Comparison of ENCODE assay signal across 19 cellular contexts in the genomic region with DNA sequence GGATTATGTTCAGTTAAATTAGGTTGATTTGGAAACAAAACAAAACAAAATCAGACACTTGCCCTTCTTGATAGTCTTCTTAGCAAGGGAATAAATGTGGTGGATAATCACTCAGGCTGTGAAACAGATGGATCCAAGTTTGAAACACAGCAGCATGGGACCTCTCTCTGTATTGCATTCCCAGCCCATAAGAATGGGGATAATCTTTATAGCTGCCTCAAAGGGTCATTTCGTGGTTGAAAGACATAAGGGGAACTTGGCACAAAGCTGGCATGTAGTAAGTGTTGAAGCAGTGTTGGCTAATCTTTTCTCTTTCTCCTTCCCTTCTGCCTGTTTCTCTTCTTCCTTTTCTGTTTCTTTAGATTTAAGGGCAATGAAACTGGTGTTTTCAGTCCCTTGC.
DNase-seq lines count a peak whose midpoint lies in the region; ATAC-seq and TF ChIP-seq lines count a peak whose summit lies in the region.
"Had no signal": no experiment of that assay in that cellular context is flagged by ENCODE, and none has a peak within 500 bp of the region (broad histone marks: within the 10 kb centered on the region; RNA-seq: fewer than 3 reads in every experiment).

No MANE protein-coding gene starts in this region.

- H2AFZ ChIP-seq in fibroblast of lung (ENCODE audit: low read length) (no peak overlapping the region), PC-3 (ENCODE audit: low read length) (no peak overlapping the region)

- H3K36me3 ChIP-seq in fibroblast of lung (ENCODE audit: control insufficient read depth, insufficient read depth, low read length) (no peaks in the 10 kb centered on the region), PC-3 (ENCODE audit: low read depth, low read length) (no peaks in the 10 kb centered on the region)
- H3K36me3 ChIP-seq: MG63 had no signal

- no peaks in the 10 kb centered on the region for H3K27me3 Mint-ChIP-seq in activated CD4-positive, alpha-beta T cell treated with anti-CD3 and anti-CD28 coated beads, Interleukin-2, amount 10 ng/mL, durations not matched to agents 24 days and 14 days

- H3K4me3 ChIP-seq in fibroblast of lung (replicated peaks in 1 of 4; ENCODE audit: control extremely low read depth in 1 of 4, insufficient read depth in 1 of 4, low read depth in 3 of 4, low read length in 4 of 4) (no peak overlapping the region), PC-3 (ENCODE audit: low read length) (no peak overlapping the region)
- H3K4me3 ChIP-seq: A549, MG63 had no signal

- no peak overlapping the region for H3K4me2 ChIP-seq in fibroblast of lung (ENCODE audit: extremely low read depth, insufficient read depth, low read length)
- H3K4me2 ChIP-seq in PC-3 (ENCODE audit: low read length) = no peak overlapping the region
- H3K4me2 ChIP-seq: A549 had no signal

- no peaks in the 10 kb centered on the region for H3K79me2 ChIP-seq in fibroblast of lung (ENCODE audit: control insufficient read depth, insufficient read depth, low read length)
- H3K79me2 ChIP-seq in PC-3 (ENCODE audit: low read length) = no peaks in the 10 kb centered on the region

- no peak overlapping the region for H3K27ac Mint-ChIP-seq in activated CD4-positive, alpha-beta T cell treated with anti-CD3 and anti-CD28 coated beads, Interleukin-2, amount 10 ng/mL, durations not matched to agents 24 days and 14 days
- H3K27ac Mint-ChIP-seq: HFFc6, T-cell had no signal

- CTCF ChIA-PET in PC-3 (lab: Charles Lee) = no interaction called here

- no peaks in the 10 kb centered on the region for H4K20me1 ChIP-seq in fibroblast of lung (ENCODE audit: control insufficient read depth, extremely low read depth, insufficient read depth, low read length)
- H4K20me1 ChIP-seq in PC-3 (ENCODE audit: low read length) = no peaks in the 10 kb centered on the region

- H3K4me1 ChIP-seq in fibroblast of lung (ENCODE audit: control insufficient read depth, extremely low read depth, insufficient read depth, low read length) (no peaks in the 10 kb centered on the region), PC-3 (ENCODE audit: insufficient read depth, low read length) (no peaks in the 10 kb centered on the region)
- H3K4me1 ChIP-seq: A549 had no signal

- POLR2A ChIA-PET in PC-3 (lab: Charles Lee; ENCODE audit: unreplicated experiment) = no interaction called here

- intact Hi-C loops in activated CD4-positive, alpha-beta T cell treated with anti-CD3 and anti-CD28 coated beads, Interleukin-2, amount 10 ng/mL, durations not matched to agents 24 days and 14 days (cut with micrococcal nuclease) = no loop called here
- intact Hi-C loops in PC-3 (cut with micrococcal nuclease) = no loop called here

- BruUV-seq in PC-3 (replicated peaks; lab: Mats Ljungman, UMichigan) = no TSS peak

- no peaks in the 10 kb centered on the region for H3F3A ChIP-seq in PC-3 (ENCODE audit: low read length, unreplicated experiment)

- no peak for ATAC-seq in PC-3
- no peak for ATAC-seq in HG03469 (IDR thresholded peaks at IDR 0.05; ENCODE audit: unreplicated experiment)
- ATAC-seq: A549, Panc1, T-cell had no signal

- no peaks in the 10 kb centered on the region for H3K9me3 ChIP-seq in fibroblast of lung (ENCODE audit: control insufficient read depth, insufficient read depth, low read depth, low read length)
- H3K9me3 ChIP-seq in PC-3 (ENCODE audit: low read length) = no peaks in the 10 kb centered on the region
- H3K9me3 ChIP-seq: A549, MG63 had no signal

- H3K27me3 ChIP-seq in fibroblast of lung (ENCODE audit: control insufficient read depth, insufficient read depth, low read length) = no peaks in the 10 kb centered on the region
- no peaks in the 10 kb centered on the region for H3K27me3 ChIP-seq in PC-3 (ENCODE audit: low read length)
- H3K27me3 ChIP-seq: MG63 had no signal

- no peak for TF ChIP-seq CTCF in fibroblast of lung (conservative IDR thresholded peaks at IDR 0.05 in 1 of 2, IDR thresholded peaks at IDR 0.05 in 1 of 2; ENCODE audit: low read depth in 1 of 2, low read length in 2 of 2)
- TF ChIP-seq CTCF in PC-3 (conservative IDR thresholded peaks at IDR 0.05; ENCODE audit: low read depth, low read length) = no peak

- no peaks in the 10 kb centered on the region for H3K9me3 Mint-ChIP-seq in activated CD4-positive, alpha-beta T cell treated with anti-CD3 and anti-CD28 coated beads, Interleukin-2, amount 10 ng/mL, durations not matched to agents 24 days and 14 days
- H3K9me3 Mint-ChIP-seq: HFFc6 had no signal

- H3K4me1 Mint-ChIP-seq in activated CD4-positive, alpha-beta T cell treated with anti-CD3 and anti-CD28 coated beads, Interleukin-2, amount 10 ng/mL, durations not matched to agents 24 days and 14 days = no peaks in the 10 kb centered on the region
- H3K4me1 Mint-ChIP-seq: T-cell had no signal

- H3K9me2 ChIP-seq in PC-3 (replicated peaks; ENCODE audit: low read length) = no peaks in the 10 kb centered on the region

- DNase-seq in SKM-1 treated with dmso at 0.1 percent for 144 hours (lab: John Stamatoyannopoulos, UW; ENCODE audit: unreplicated experiment) (peak; percentile 13), SKM-1 (lab: John Stamatoyannopoulos, UW; ENCODE audit: unreplicated experiment) (no peak), NOMO-1 treated with DMSO at 0.1 percent for 48 hours (lab: John Stamatoyannopoulos, UW; ENCODE audit: unreplicated experiment) (peak; percentile 62), fibroblast of lung (ENCODE audit: low read depth in 2 of 2) (peak; percentile 26 to 31), PC-3 (no peak), RPMI8226 (no peak)
- DNase-seq in activated CD4-positive, alpha-beta T cell treated with anti-CD3 and anti-CD28 coated beads, Interleukin-2, amount 10 ng/mL, durations not matched to agents 24 days and 14 days = no peak
- DNase-seq: DMS79 treated with DMSO at 0.1 percent for 48 hours, H7, HFFc6, MG63, NCI-H1694 treated with DMSO at 0.1 percent for 48 hours, NCI-H510A, NCI-H748 treated with DMSO at 0.1 percent for 48 hours, T-cell had no signal

- no peaks in the 10 kb centered on the region for H3K36me3 Mint-ChIP-seq in activated CD4-positive, alpha-beta T cell treated with anti-CD3 and anti-CD28 coated beads, Interleukin-2, amount 10 ng/mL, durations not matched to agents 24 days and 14 days (ENCODE audit: low read depth)
- H3K36me3 Mint-ChIP-seq: T-cell had no signal

- H3K9ac ChIP-seq in fibroblast of lung (ENCODE audit: insufficient read depth, low read length) (no peak overlapping the region), PC-3 (ENCODE audit: low read length) (no peak overlapping the region)

- no peak overlapping the region for H3K4me3 Mint-ChIP-seq in activated CD4-positive, alpha-beta T cell treated with anti-CD3 and anti-CD28 coated beads, Interleukin-2, amount 10 ng/mL, durations not matched to agents 24 days and 14 days
- H3K4me3 Mint-ChIP-seq: HFFc6, T-cell had no signal

- H3K27ac ChIP-seq in fibroblast of lung (ENCODE audit: insufficient read depth, low read length) (no peak overlapping the region), PC-3 (ENCODE audit: low read length) (no peak overlapping the region)
- H3K27ac ChIP-seq: A549, C4-2B had no signal

Comparison
In these comparisons a context has a peak if more than half of its experiments do, and no peak if none do; other contexts are left out.
1. DNase-seq: peak in SKM-1 treated with dmso at 0.1 percent for 144 hours (single experiment), NOMO-1 treated with DMSO at 0.1 percent for 48 hours (single experiment) and fibroblast of lung (2 of 2); none in SKM-1 (single experiment), activated CD4-positive, alpha-beta T cell treated with anti-CD3 and anti-CD28 coated beads, Interleukin-2, amount 10 ng/mL, durations not matched to agents 24 days and 14 days (single experiment), PC-3 (single experiment) and RPMI8226 (single experiment).